8 cellular contexts compared by ENCODE assay signal in the genomic region with DNA sequence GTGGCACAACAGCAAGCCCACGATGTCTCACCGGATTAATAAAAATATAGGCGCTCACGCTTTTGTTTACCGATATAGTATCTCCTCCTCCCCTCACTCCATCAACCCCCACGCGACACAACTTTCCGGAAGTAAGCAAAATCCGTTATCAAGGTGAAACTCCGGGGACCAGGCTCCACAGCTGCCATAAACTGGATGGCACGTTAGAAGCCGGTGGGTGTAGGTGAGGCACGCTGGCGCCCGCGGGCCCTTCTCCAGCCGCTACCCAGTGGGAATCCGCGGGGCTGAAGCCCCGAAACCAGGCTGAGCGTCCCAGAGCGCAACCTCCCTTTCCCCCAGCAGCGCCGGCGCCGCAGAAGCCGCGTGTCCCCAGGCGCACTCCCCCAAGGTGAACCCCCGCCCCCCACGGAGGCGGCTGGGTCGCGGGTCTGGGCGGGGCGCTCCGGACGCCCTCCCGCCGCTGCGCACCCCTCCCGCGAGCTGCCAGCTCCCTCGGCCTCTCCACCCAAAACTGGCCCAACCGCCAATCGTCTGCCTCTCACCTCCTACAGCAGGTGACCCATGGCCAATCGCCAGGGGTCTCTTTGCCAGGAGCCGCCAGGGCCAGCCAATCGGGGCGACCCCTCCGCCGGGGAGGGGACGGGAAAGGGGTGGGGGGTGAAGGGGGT.
DNase-seq lines count a peak whose midpoint lies in the region; ATAC-seq, FAIRE-seq and TF ChIP-seq lines count a peak whose summit lies in the region.

No MANE protein-coding gene starts in this region.

- H3K9me2 ChIP-seq in GM23248 (ENCODE audit: insufficient read depth) (no peaks in the 10 kb centered on the region), Karpas-422 (replicated peaks; ENCODE audit: insufficient read depth, low read length) (no peaks in the 10 kb centered on the region), neural cell (ENCODE audit: insufficient read depth, low read length) (no peaks in the 10 kb centered on the region)

- peak overlapping the region; percentile 80 for H3K9ac ChIP-seq in GM23248
- H3K9ac ChIP-seq in Karpas-422 (ENCODE audit: low read length): peak overlapping the region; percentile 89
- peak overlapping the region; percentile 67 for H3K9ac ChIP-seq in neural cell (ENCODE audit: low read length)

- in situ Hi-C loops in GM23248 (cut with MboI): no loop called here

- H3K27me3 Mint-ChIP-seq in activated T-helper 2 cell treated with anti-CD3 and anti-CD28 coated beads, Interferon-gamma antibody, Interleukin-2, Interleukin-4, amounts not matched to agents 10 μg/mL and 5 μg/mL and 100 μg/mL, durations not matched to agents 14 hours and 24 hours and 36 hours (ENCODE audit: low read depth): no peaks in the 10 kb centered on the region

- no peaks in the 10 kb centered on the region for H4K20me1 ChIP-seq in GM23248 (ENCODE audit: insufficient read depth)
- peaks cover 23% of the 10 kb centered on the region; the same call in 1 of the 2 replicates for H4K20me1 ChIP-seq in Karpas-422 (ENCODE audit: insufficient read depth, low read depth, low read length)
- no peaks in the 10 kb centered on the region for H4K20me1 ChIP-seq in neural cell (ENCODE audit: insufficient read depth)

- H2AFZ ChIP-seq in GM23248: peak overlapping the region; percentile 78
- peak overlapping the region; percentile 80 for H2AFZ ChIP-seq in Karpas-422 (ENCODE audit: low read length)
- H2AFZ ChIP-seq in neural cell (ENCODE audit: low read depth, low read length): peak overlapping the region; percentile 57

- peak overlapping the region; percentile 89 for H3K4me3 Mint-ChIP-seq in activated T-helper 2 cell treated with anti-CD3 and anti-CD28 coated beads, Interferon-gamma antibody, Interleukin-2, Interleukin-4, amounts not matched to agents 10 μg/mL and 5 μg/mL and 100 μg/mL, durations not matched to agents 14 hours and 24 hours and 36 hours (ENCODE audit: low read depth)

- H3F3A ChIP-seq in GM23248 (ENCODE audit: insufficient read depth): 0 out of 2 replicates have a peak, but pooled peaks cover 5% of the 10 kb centered on the region
- H3F3A ChIP-seq in neural cell (ENCODE audit: insufficient read depth, low read length, poor library complexity, severe bottlenecking): no peaks in the 10 kb centered on the region

- DNase-seq in Daoy (ENCODE audit: low read depth): peak; percentile 42
- DNase-seq in GM23248: peak; percentile 64
- DNase-seq in Karpas-422: peak; percentile 99
- DNase-seq in RCC 7860 (ENCODE audit: low spot score): peak; percentile 93
- peak; percentile 93 for DNase-seq in activated T-helper 2 cell treated with anti-CD3 and anti-CD28 coated beads, Interferon-gamma antibody, Interleukin-2, Interleukin-4, amounts not matched to agents 10 μg/mL and 5 μg/mL and 100 μg/mL, durations not matched to agents 14 hours and 24 hours and 36 hours (ENCODE audit: low spot score)
- DNase-seq in fibroblast of the conjunctiva (ENCODE audit: low read depth): peak; percentile 53
- DNase-seq in stimulated activated naive CD8-positive, alpha-beta T cell treated with anti-CD3 and anti-CD28 coated beads, Interleukin-15, Interleukin-2, amounts not matched to agents 100 U/mL and 50 U/mL, for 24 hours: peak; percentile 95

- no peak for TF ChIP-seq CTCF in neural cell (IDR thresholded peaks at IDR 0.05; ENCODE audit: poor library complexity, severe bottlenecking)

- 2 to 5% methylated on average over 27 to 53 of the region's 53 CpGs for WGBS in GM23248 (ENCODE audit: low coverage in 1 of 2, low lambda C conversion rate in 2 of 2, missing lambda C conversion rate in 2 of 2), 2 experiments

- H3K27me3 ChIP-seq in GM23248 (replicated peaks; ENCODE audit: insufficient read depth) (no peaks in the 10 kb centered on the region), Karpas-422 (ENCODE audit: low read length) (no peaks in the 10 kb centered on the region), neural cell (ENCODE audit: insufficient read depth, low read depth, low read length) (no peaks in the 10 kb centered on the region)

- H3K36me3 ChIP-seq in GM23248 (ENCODE audit: low read depth) (no peaks in the 10 kb centered on the region), Karpas-422 (ENCODE audit: insufficient read depth, low read length) (no peaks in the 10 kb centered on the region), neural cell (ENCODE audit: insufficient read depth, low read length) (no peaks in the 10 kb centered on the region)

- no peak overlapping the region for H3K27ac ChIP-seq in GM23248
- peak overlapping the region; percentile 66 for H3K27ac ChIP-seq in Karpas-422 (ENCODE audit: low read length)
- no peak overlapping the region for H3K27ac ChIP-seq in neural cell (ENCODE audit: low read length)

- intact Hi-C loops in activated T-helper 2 cell treated with anti-CD3 and anti-CD28 coated beads, Interferon-gamma antibody, Interleukin-2, Interleukin-4, amounts not matched to agents 10 μg/mL and 5 μg/mL and 100 μg/mL, durations not matched to agents 14 hours and 24 hours and 36 hours (cut with micrococcal nuclease): loop anchor here (2.0 kb wide), 1 partner anchor 112 kb away; a partner anchor contains a TSS

- FAIRE-seq in RCC 7860 (lab: Jason Lieb, UNC): no peak

- ATAC-seq in stimulated activated naive CD8-positive, alpha-beta T cell treated with anti-CD3 and anti-CD28 coated beads, Interleukin-15, Interleukin-2, amounts not matched to agents 100 U/mL and 50 U/mL, for 24 hours: peak; percentile 98

- H3K27ac Mint-ChIP-seq in activated T-helper 2 cell treated with anti-CD3 and anti-CD28 coated beads, Interferon-gamma antibody, Interleukin-2, Interleukin-4, amounts not matched to agents 10 μg/mL and 5 μg/mL and 100 μg/mL, durations not matched to agents 14 hours and 24 hours and 36 hours: peak overlapping the region; percentile 85

- H3K4me2 ChIP-seq in GM23248 (ENCODE audit: unreplicated experiment): peak overlapping the region; percentile 92
- peak overlapping the region; percentile 94 for H3K4me2 ChIP-seq in Karpas-422 (ENCODE audit: low read depth, low read length, poor library complexity, severe bottlenecking)
- H3K4me2 ChIP-seq in neural cell (ENCODE audit: low read length): peak overlapping the region; percentile 86

- no peaks in the 10 kb centered on the region for H3K9me3 Mint-ChIP-seq in activated T-helper 2 cell treated with anti-CD3 and anti-CD28 coated beads, Interferon-gamma antibody, Interleukin-2, Interleukin-4, amounts not matched to agents 10 μg/mL and 5 μg/mL and 100 μg/mL, durations not matched to agents 14 hours and 24 hours and 36 hours

- H3K4me1 ChIP-seq in GM23248 (ENCODE audit: insufficient read depth) (peaks cover 6% of the 10 kb centered on the region; the same call in 1 of the 2 replicates), Karpas-422 (ENCODE audit: low read length) (peaks cover 31% of the 10 kb centered on the region)

- H3K4me1 Mint-ChIP-seq in activated T-helper 2 cell treated with anti-CD3 and anti-CD28 coated beads, Interferon-gamma antibody, Interleukin-2, Interleukin-4, amounts not matched to agents 10 μg/mL and 5 μg/mL and 100 μg/mL, durations not matched to agents 14 hours and 24 hours and 36 hours (ENCODE audit: low read depth): peaks cover 23% of the 10 kb centered on the region

- TF ChIP-seq RAD21 in neural cell (conservative IDR thresholded peaks at IDR 0.05): peak; percentile 24

- H3K4me3 ChIP-seq in GM23248 (peak overlapping the region; percentile 82), Karpas-422 (ENCODE audit: low read length) (peak overlapping the region; percentile 75), neural cell (ENCODE audit: low read length) (peak overlapping the region; percentile 84)

- no peak for TF ChIP-seq EP300 in neural cell (conservative IDR thresholded peaks at IDR 0.05; ENCODE audit: poor library complexity, severe bottlenecking)

- no peaks in the 10 kb centered on the region for H3K36me3 Mint-ChIP-seq in activated T-helper 2 cell treated with anti-CD3 and anti-CD28 coated beads, Interferon-gamma antibody, Interleukin-2, Interleukin-4, amounts not matched to agents 10 μg/mL and 5 μg/mL and 100 μg/mL, durations not matched to agents 14 hours and 24 hours and 36 hours (ENCODE audit: low read depth)

- peaks cover 79% of the 10 kb centered on the region for H3K79me2 ChIP-seq in GM23248 (ENCODE audit: insufficient read depth)
- H3K79me2 ChIP-seq in Karpas-422 (ENCODE audit: low read length): peaks cover 45% of the 10 kb centered on the region
- H3K79me2 ChIP-seq in neural cell (replicated peaks; ENCODE audit: insufficient read depth, low read length): peaks cover 37% of the 10 kb centered on the region

- H3K9me3 ChIP-seq in GM23248 (ENCODE audit: low read depth) (no peaks in the 10 kb centered on the region), Karpas-422 (ENCODE audit: low read length) (no peaks in the 10 kb centered on the region), neural cell (ENCODE audit: low read length) (no peaks in the 10 kb centered on the region)

TF ChIP-seq in neural cell, 6 proteins besides CTCF, POLR2A, EP300 and RAD21:
- peak; percentile 67 for TF ChIP-seq POLR2AphosphoS5 (IDR thresholded peaks at IDR 0.05)
- peak; percentile 80 for TF ChIP-seq MXI1 (conservative IDR thresholded peaks at IDR 0.05; ENCODE audit: poor library complexity, severe bottlenecking)
- TF ChIP-seq, protein P1, sequence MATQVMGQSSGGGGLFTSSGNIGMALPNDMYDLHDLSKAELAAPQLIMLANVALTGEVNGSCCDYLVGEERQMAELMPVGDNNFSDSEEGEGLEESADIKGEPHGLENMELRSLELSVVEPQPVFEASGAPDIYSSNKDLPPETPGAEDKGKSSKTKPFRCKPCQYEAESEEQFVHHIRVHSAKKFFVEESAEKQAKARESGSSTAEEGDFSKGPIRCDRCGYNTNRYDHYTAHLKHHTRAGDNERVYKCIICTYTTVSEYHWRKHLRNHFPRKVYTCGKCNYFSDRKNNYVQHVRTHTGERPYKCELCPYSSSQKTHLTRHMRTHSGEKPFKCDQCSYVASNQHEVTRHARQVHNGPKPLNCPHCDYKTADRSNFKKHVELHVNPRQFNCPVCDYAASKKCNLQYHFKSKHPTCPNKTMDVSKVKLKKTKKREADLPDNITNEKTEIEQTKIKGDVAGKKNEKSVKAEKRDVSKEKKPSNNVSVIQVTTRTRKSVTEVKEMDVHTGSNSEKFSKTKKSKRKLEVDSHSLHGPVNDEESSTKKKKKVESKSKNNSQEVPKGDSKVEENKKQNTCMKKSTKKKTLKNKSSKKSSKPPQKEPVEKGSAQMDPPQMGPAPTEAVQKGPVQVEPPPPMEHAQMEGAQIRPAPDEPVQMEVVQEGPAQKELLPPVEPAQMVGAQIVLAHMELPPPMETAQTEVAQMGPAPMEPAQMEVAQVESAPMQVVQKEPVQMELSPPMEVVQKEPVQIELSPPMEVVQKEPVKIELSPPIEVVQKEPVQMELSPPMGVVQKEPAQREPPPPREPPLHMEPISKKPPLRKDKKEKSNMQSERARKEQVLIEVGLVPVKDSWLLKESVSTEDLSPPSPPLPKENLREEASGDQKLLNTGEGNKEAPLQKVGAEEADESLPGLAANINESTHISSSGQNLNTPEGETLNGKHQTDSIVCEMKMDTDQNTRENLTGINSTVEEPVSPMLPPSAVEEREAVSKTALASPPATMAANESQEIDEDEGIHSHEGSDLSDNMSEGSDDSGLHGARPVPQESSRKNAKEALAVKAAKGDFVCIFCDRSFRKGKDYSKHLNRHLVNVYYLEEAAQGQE (IDR thresholded peaks at IDR 0.05; ENCODE audit: borderline replicate concordance): no peak

Comparison
In these comparisons a context has a peak if more than half of its experiments do, and no peak if none do; other contexts are left out.
1. DNase-seq: peak in every context shown above with its lines; median percentile 99 in Karpas-422; 95 in stimulated activated naive CD8-positive, alpha-beta T cell treated with anti-CD3 and anti-CD28 coated beads, Interleukin-15, Interleukin-2, amounts not matched to agents 100 U/mL and 50 U/mL, for 24 hours; 93 in RCC 7860; 93 in activated T-helper 2 cell treated with anti-CD3 and anti-CD28 coated beads, Interferon-gamma antibody, Interleukin-2, Interleukin-4, amounts not matched to agents 10 μg/mL and 5 μg/mL and 100 μg/mL, durations not matched to agents 14 hours and 24 hours and 36 hours; 64 in GM23248; 53 in fibroblast of the conjunctiva; 42 in Daoy.